Comparison of ENCODE assay signal across 11 cellular contexts in genomic region chr7:360454-361100, GRCh38.
A peak's percentile ranks its signal among the peaks of the same experiment; 100 is the strongest.
DNase-seq lines count a peak whose midpoint lies in the region; ATAC-seq and TF ChIP-seq lines count a peak whose summit lies in the region.
"Had no signal": no experiment of that assay in that cellular context is flagged by ENCODE, and none has a peak within 500 bp of the region (broad histone marks: within the 10 kb centered on the region; RNA-seq: fewer than 3 reads in every experiment).

No MANE protein-coding gene starts in this region.

- peaks cover 3% of the 10 kb centered on the region for H3K27me3 Mint-ChIP-seq in activated T-helper 1 cell treated with anti-CD3 and anti-CD28 coated beads, Interleukin-12 subunit alpha, Interleukin-12 subunit beta, Interleukin-2, Interleukin-4 antibody, amounts not matched to agents 30 ng/mL and 10 ng/mL and 1 ng/mL, durations not matched to agents 14 hours and 24 hours and 36 hours (ENCODE audit: insufficient read depth)
- H3K27me3 Mint-ChIP-seq in stimulated activated naive CD8-positive, alpha-beta T cell treated with anti-CD3 and anti-CD28 coated beads, Interleukin-15, Interleukin-2, amounts not matched to agents 100 ng/mL and 50 ng/mL, for 24 hours, result peaks cover 2% of the 10 kb centered on the region

- peaks cover 14% of the 10 kb centered on the region for H3K9me3 Mint-ChIP-seq in activated T-helper 1 cell treated with anti-CD3 and anti-CD28 coated beads, Interleukin-12 subunit alpha, Interleukin-12 subunit beta, Interleukin-2, Interleukin-4 antibody, amounts not matched to agents 30 ng/mL and 10 ng/mL and 1 ng/mL, durations not matched to agents 14 hours and 24 hours and 36 hours
- H3K9me3 Mint-ChIP-seq in stimulated activated naive CD8-positive, alpha-beta T cell treated with anti-CD3 and anti-CD28 coated beads, Interleukin-15, Interleukin-2, amounts not matched to agents 100 ng/mL and 50 ng/mL, for 24 hours, result no peaks in the 10 kb centered on the region

- H3K4me1 Mint-ChIP-seq in activated T-helper 1 cell treated with anti-CD3 and anti-CD28 coated beads, Interleukin-12 subunit alpha, Interleukin-12 subunit beta, Interleukin-2, Interleukin-4 antibody, amounts not matched to agents 30 ng/mL and 10 ng/mL and 1 ng/mL, durations not matched to agents 14 hours and 24 hours and 36 hours (ENCODE audit: low read depth), result peaks cover 34% of the 10 kb centered on the region
- peaks cover 52% of the 10 kb centered on the region for H3K4me1 Mint-ChIP-seq in stimulated activated naive CD8-positive, alpha-beta T cell treated with anti-CD3 and anti-CD28 coated beads, Interleukin-15, Interleukin-2, amounts not matched to agents 100 ng/mL and 50 ng/mL, for 24 hours (ENCODE audit: low read depth)

- H3K4me3 ChIP-seq in mucosa of descending colon, result no peak overlapping the region
- H3K4me3 ChIP-seq: A549 had no signal

- intact Hi-C loops in activated T-helper 1 cell treated with anti-CD3 and anti-CD28 coated beads, Interleukin-12 subunit alpha, Interleukin-12 subunit beta, Interleukin-2, Interleukin-4 antibody, amounts not matched to agents 30 ng/mL and 10 ng/mL and 1 ng/mL, durations not matched to agents 14 hours and 24 hours and 36 hours (cut with micrococcal nuclease), result loop anchor here (1.0 to 10.0 kb wide), 3 partner anchors 9 to 244 kb away; partner anchors contain the start of gene PDGFA
- intact Hi-C loops in mucosa of descending colon (cut with DNase I, micrococcal nuclease), result no loop called here

- no peaks in the 10 kb centered on the region for H3K36me3 ChIP-seq in mucosa of descending colon (ENCODE audit: low read depth)

- peaks cover 8% of the 10 kb centered on the region for H3K4me1 ChIP-seq in mucosa of descending colon (ENCODE audit: low read depth)
- H3K4me1 ChIP-seq: A549 had no signal

- no peaks in the 10 kb centered on the region for H3K9me3 ChIP-seq in mucosa of descending colon
- H3K9me3 ChIP-seq: A549 had no signal

- DNase-seq in activated effector memory CD4-positive, alpha-beta T cell treated with anti-CD3 and anti-CD28 coated beads, Interleukin-2, amount 50 U/mL, for 16 hours, result peak; percentile 75
- DNase-seq in activated effector memory CD4-positive, alpha-beta T cell treated with Interleukin-2 at 50 U/mL for 16 hours, result no peak
- no peak for DNase-seq in activated T-helper 1 cell treated with anti-CD3 and anti-CD28 coated beads, Interleukin-12 subunit alpha, Interleukin-12 subunit beta, Interleukin-2, Interleukin-4 antibody, amounts not matched to agents 30 ng/mL and 10 ng/mL and 1 ng/mL, durations not matched to agents 14 hours and 24 hours and 36 hours (ENCODE audit: low spot score)
- peak in 2 of 3 donors; percentile 27 to 45 for DNase-seq in mucosa of descending colon
- DNase-seq in glomerular visceral epithelial cell (ENCODE audit: extremely low spot score), result no peak
- DNase-seq in AG08396 (ENCODE audit: low spot score), result no peak
- DNase-seq: kidney glomerular epithelial cell, RPMI8226 had no signal

- H3K4me3 Mint-ChIP-seq in activated T-helper 1 cell treated with anti-CD3 and anti-CD28 coated beads, Interleukin-12 subunit alpha, Interleukin-12 subunit beta, Interleukin-2, Interleukin-4 antibody, amounts not matched to agents 30 ng/mL and 10 ng/mL and 1 ng/mL, durations not matched to agents 14 hours and 24 hours and 36 hours, result peak overlapping the region; percentile 72
- H3K4me3 Mint-ChIP-seq in stimulated activated naive CD8-positive, alpha-beta T cell treated with anti-CD3 and anti-CD28 coated beads, Interleukin-15, Interleukin-2, amounts not matched to agents 100 ng/mL and 50 ng/mL, for 24 hours, result peak overlapping the region; percentile 60

- ATAC-seq in mucosa of descending colon (no peak), GM18520 (IDR thresholded peaks at IDR 0.05; ENCODE audit: unreplicated experiment) (no peak)
- ATAC-seq: A549 had no signal

- H3K27ac Mint-ChIP-seq in activated T-helper 1 cell treated with anti-CD3 and anti-CD28 coated beads, Interleukin-12 subunit alpha, Interleukin-12 subunit beta, Interleukin-2, Interleukin-4 antibody, amounts not matched to agents 30 ng/mL and 10 ng/mL and 1 ng/mL, durations not matched to agents 14 hours and 24 hours and 36 hours, result peak overlapping the region; percentile 79
- peak overlapping the region; percentile 81 for H3K27ac Mint-ChIP-seq in stimulated activated naive CD8-positive, alpha-beta T cell treated with anti-CD3 and anti-CD28 coated beads, Interleukin-15, Interleukin-2, amounts not matched to agents 100 ng/mL and 50 ng/mL, for 24 hours

- peaks cover 9% of the 10 kb centered on the region for H3K36me3 Mint-ChIP-seq in activated T-helper 1 cell treated with anti-CD3 and anti-CD28 coated beads, Interleukin-12 subunit alpha, Interleukin-12 subunit beta, Interleukin-2, Interleukin-4 antibody, amounts not matched to agents 30 ng/mL and 10 ng/mL and 1 ng/mL, durations not matched to agents 14 hours and 24 hours and 36 hours (ENCODE audit: low read depth)
- H3K36me3 Mint-ChIP-seq in stimulated activated naive CD8-positive, alpha-beta T cell treated with anti-CD3 and anti-CD28 coated beads, Interleukin-15, Interleukin-2, amounts not matched to agents 100 ng/mL and 50 ng/mL, for 24 hours (ENCODE audit: low read depth), result no peaks in the 10 kb centered on the region

- TF ChIP-seq CTCF in mucosa of descending colon (IDR thresholded peaks at IDR 0.05), result no peak

Comparison
In these comparisons a context has a peak if more than half of its experiments do, and no peak if none do; other contexts are left out.
1. DNase-seq: peak in activated effector memory CD4-positive, alpha-beta T cell treated with anti-CD3 and anti-CD28 coated beads, Interleukin-2, amount 50 U/mL, for 16 hours (single experiment) and mucosa of descending colon (2 of 3); none in activated effector memory CD4-positive, alpha-beta T cell treated with Interleukin-2 at 50 U/mL for 16 hours (single experiment), activated T-helper 1 cell treated with anti-CD3 and anti-CD28 coated beads, Interleukin-12 subunit alpha, Interleukin-12 subunit beta, Interleukin-2, Interleukin-4 antibody, amounts not matched to agents 30 ng/mL and 10 ng/mL and 1 ng/mL, durations not matched to agents 14 hours and 24 hours and 36 hours (single experiment), glomerular visceral epithelial cell (single experiment) and AG08396 (single experiment).